ENCODE assay signal across 8 cellular contexts in genomic region chr15:59144594-59144993, GRCh38. TPM values are rescaled to one million over a fixed set of nuclear protein-coding genes. Genes with fewer than 3 reads are reported as not detected.
DNase-seq lines count a peak whose midpoint lies in the region; ATAC-seq and TF ChIP-seq lines count a peak whose summit lies in the region.
"Not testable (repeated sequence)": the region's sequence is repeated elsewhere in the genome, so short reads cannot be mapped to it uniquely, and the experiment has no call there.

No MANE protein-coding gene starts in this region.

- in situ Hi-C loops in astrocyte of the spinal cord (cut with HindIII; ENCODE audit: low sequenced_read_pairs), result not testable (repeated sequence)

- H3K36me3 ChIP-seq in A673 (ENCODE audit: insufficient read depth, low read length, poor library complexity, severe bottlenecking), result peaks cover 12% of the 10 kb centered on the region
- H3K36me3 ChIP-seq in DND-41 (ENCODE audit: insufficient read depth, low read length), result peaks cover 33% of the 10 kb centered on the region
- H3K36me3 ChIP-seq in endodermal cell (ENCODE audit: control insufficient read depth, insufficient read depth, low read length), result peaks cover 11% of the 10 kb centered on the region
- not testable (repeated sequence) for H3K36me3 ChIP-seq in hepatocyte (replicated peaks; ENCODE audit: insufficient read depth, low read depth)

- TF ChIP-seq CTCF in A673 (conservative IDR thresholded peaks at IDR 0.05; ENCODE audit: low read depth, low read length) (peak; percentile 26; the same call in 1 of the 2 replicates), DND-41 (IDR thresholded peaks at IDR 0.05; ENCODE audit: borderline replicate concordance, extremely low read depth, low read length, poor library complexity, severe bottlenecking) (peak; percentile 43), astrocyte of the spinal cord (IDR thresholded peaks at IDR 0.05; ENCODE audit: low read depth, low read length) (peak; percentile 28), endodermal cell (conservative IDR thresholded peaks at IDR 0.05) (peak; percentile 62), hepatocyte (IDR thresholded peaks at IDR 0.05; ENCODE audit: poor library complexity) (peak; percentile 37), osteocyte (IDR thresholded peaks at IDR 0.05) (peak; percentile 39)

- H3K4me1 Mint-ChIP-seq in endodermal cell (peaks cover 11% of the 10 kb centered on the region), osteocyte (ENCODE audit: unreplicated experiment) (peaks cover 17% of the 10 kb centered on the region)

- WGBS in endodermal cell (ENCODE audit: insufficient coverage in 1 of 2, insufficient read length in 1 of 2), 2 experiments, result 87 to 93% methylated on average over 5 to 6 of the region's 10 CpGs
- WGBS in hepatocyte (ENCODE audit: low lambda C conversion rate, missing lambda C conversion rate), result 87% methylated on average over 10 of the region's 10 CpGs

- not testable (repeated sequence) for ATAC-seq in DND-41 (ENCODE audit: insufficient read depth, low read depth)

- not testable (repeated sequence) for BruUV-seq in A673 (replicated peaks; lab: Mats Ljungman, UMichigan)

- not testable (repeated sequence) for H4K20me1 ChIP-seq in DND-41 (ENCODE audit: insufficient read depth, low read length); hepatocyte (ENCODE audit: insufficient read depth, poor library complexity, severe bottlenecking)

- H3K4me3 ChIP-seq in A673 (ENCODE audit: low read depth, low read length, poor library complexity, severe bottlenecking); DND-41 (ENCODE audit: low read depth in 1 of 2, low read length in 2 of 2); astrocyte of the spinal cord (ENCODE audit: low read depth, low read length); endodermal cell (ENCODE audit: low read length); hepatocyte: not testable (repeated sequence)

- H2AFZ ChIP-seq in DND-41 (ENCODE audit: low read depth, low read length); hepatocyte: not testable (repeated sequence)

- not testable (repeated sequence) for H3K4me2 ChIP-seq in DND-41 (ENCODE audit: insufficient read depth, low read length); hepatocyte

- not testable (repeated sequence) for H3K9ac ChIP-seq in DND-41 (ENCODE audit: low read depth, low read length); endodermal cell (ENCODE audit: extremely low read depth, low read length, poor library complexity, severe bottlenecking)

- H3K79me2 ChIP-seq in DND-41 (ENCODE audit: insufficient read depth, low read length); hepatocyte: not testable (repeated sequence)

- not testable (repeated sequence) for H3K4me3 Mint-ChIP-seq in endodermal cell; osteocyte (ENCODE audit: unreplicated experiment)

- not testable (repeated sequence) for H3K27me3 ChIP-seq in A673 (replicated peaks; ENCODE audit: insufficient read depth, low read depth, low read length, poor library complexity); DND-41 (ENCODE audit: insufficient read depth, low read length, poor library complexity); endodermal cell (ENCODE audit: control insufficient read depth, insufficient read depth, low read length, poor library complexity, severe bottlenecking); hepatocyte

- intact Hi-C loops in A673 (cut with micrococcal nuclease; ENCODE audit: unreplicated experiment), result not testable (repeated sequence)

- peaks cover 31% of the 10 kb centered on the region for H3K36me3 Mint-ChIP-seq in endodermal cell (ENCODE audit: low read depth)
- peaks cover 24% of the 10 kb centered on the region for H3K36me3 Mint-ChIP-seq in osteocyte (ENCODE audit: unreplicated experiment)

- DNase-seq in A673 (ENCODE audit: low spot score); DND-41; astrocyte of the spinal cord (ENCODE audit: low read depth, low spot score); hepatocyte (ENCODE audit: low spot score); osteocyte (ENCODE audit: extremely low spot score, unreplicated experiment): not testable (repeated sequence)
- DNase-seq in HT-29 (ENCODE audit: low spot score) (peak; percentile 28), RPMI7951 (ENCODE audit: low read depth) (peak; percentile 13), endodermal cell (peak; percentile 64)

- not testable (repeated sequence) for H3K27me3 Mint-ChIP-seq in endodermal cell (ENCODE audit: insufficient read depth); osteocyte (ENCODE audit: unreplicated experiment)

- H3K27ac ChIP-seq in A673 (ENCODE audit: low read depth, low read length, poor library complexity, severe bottlenecking); DND-41 (ENCODE audit: low read length); endodermal cell (ENCODE audit: low read depth, low read length); hepatocyte: not testable (repeated sequence)

- CTCF ChIA-PET in A673 (lab: Charles Lee), result not testable (repeated sequence)

- H3K4me1 ChIP-seq in A673 (ENCODE audit: insufficient read depth, low read length, poor library complexity, severe bottlenecking); DND-41 (ENCODE audit: insufficient read depth, low read length); endodermal cell (ENCODE audit: control insufficient read depth, insufficient read depth, low read length); hepatocyte (ENCODE audit: insufficient read depth): not testable (repeated sequence)

- POLR2A ChIA-PET in A673 (lab: Charles Lee; ENCODE audit: low non-redundant PET), result not testable (repeated sequence)

- H3K9me3 Mint-ChIP-seq in endodermal cell; osteocyte (ENCODE audit: unreplicated experiment): not testable (repeated sequence)

- H3K27ac Mint-ChIP-seq in endodermal cell, result peak overlapping the region; percentile 48
- H3K27ac Mint-ChIP-seq in osteocyte (ENCODE audit: unreplicated experiment), result not testable (repeated sequence)

- not testable (repeated sequence) for H3K9me3 ChIP-seq in A673 (ENCODE audit: low read depth, low read length, poor library complexity, severe bottlenecking); DND-41 (ENCODE audit: insufficient read depth, low read length, severe bottlenecking); endodermal cell (ENCODE audit: control insufficient read depth, low read length); hepatocyte (ENCODE audit: low read depth)

- H3K9me2 ChIP-seq in hepatocyte (replicated peaks; ENCODE audit: insufficient read depth), result not testable (repeated sequence)

RNA-seq across cellular contexts. Expression of gene CCNB2, which starts 39.6 kb away (rescaled TPM):
- 123 and 129 TPM in 2 replicates for total RNA-seq in A673 (2021)
- 84.6 and 89.0 TPM in 2 replicates for total RNA-seq in HT-29 (2014; rRNA removed; shearing (Covaris generic))
- total RNA-seq in RPMI7951 (2014; rRNA removed; shearing (Covaris generic)), result 307 TPM in 2 replicates
- total RNA-seq in endodermal cell, result 10 to 100 TPM; 77.5 to 87.2 TPM
- polyA plus RNA-seq in endodermal cell (2013, experiment 1 of 2), result 153 TPM
- 154 TPM for polyA plus RNA-seq in endodermal cell (2013, experiment 2 of 2)
- 15.1 and 20.9 TPM in 2 replicates for total RNA-seq in hepatocyte
- 15.3 and 18.9 TPM in 2 replicates for polyA plus RNA-seq in hepatocyte
- total RNA-seq in osteocyte, result 12.2 and 12.7 TPM in 2 replicates
